9 cellular contexts compared by ENCODE assay signal in the genomic region with DNA sequence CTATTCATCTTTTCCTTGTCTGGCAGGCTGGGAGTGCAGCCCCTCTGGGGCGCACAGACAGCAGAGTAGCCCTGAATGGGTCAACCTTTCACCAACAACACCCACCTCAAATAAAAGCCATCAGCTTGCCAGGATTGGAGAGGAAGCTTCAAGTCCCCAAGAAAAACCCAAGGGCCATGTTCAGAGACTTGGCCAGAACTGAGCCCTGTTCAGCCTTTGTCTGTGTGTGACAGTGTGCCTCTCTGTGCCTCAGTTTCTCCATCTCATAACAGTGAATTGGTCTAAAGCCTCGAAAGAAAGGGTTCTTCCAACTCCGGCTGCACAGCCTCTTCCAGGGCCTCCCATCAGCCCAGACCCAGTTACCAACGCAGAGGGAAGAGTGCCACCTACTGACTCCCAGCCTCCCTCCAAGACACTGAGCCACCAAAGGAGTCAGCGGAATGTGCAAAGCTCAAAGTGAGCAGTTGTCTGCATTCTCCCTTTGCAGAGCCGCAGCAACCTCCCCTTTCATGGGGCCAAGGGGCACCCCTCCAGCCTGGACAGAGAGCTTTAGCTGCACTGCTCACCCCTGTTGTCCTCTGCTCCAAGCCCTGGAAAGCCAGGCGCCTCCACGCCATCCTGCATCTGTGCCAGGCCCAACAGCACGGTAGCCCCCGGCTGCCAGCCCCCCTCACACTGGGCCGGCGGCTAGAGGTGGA.
DNase-seq lines count a peak whose midpoint lies in the region; ATAC-seq and TF ChIP-seq lines count a peak whose summit lies in the region.
"Had no signal": no experiment of that assay in that cellular context is flagged by ENCODE, and none has a peak within 500 bp of the region (broad histone marks: within the 10 kb centered on the region; RNA-seq: fewer than 3 reads in every experiment).

No MANE protein-coding gene starts in this region.

- H3K9me3 ChIP-seq in body of pancreas (no peaks in the 10 kb centered on the region), testis (no peaks in the 10 kb centered on the region)
- no peaks in the 10 kb centered on the region for H3K9me3 ChIP-seq in CD4-positive, alpha-beta memory T cell (ENCODE audit: control insufficient read depth in 1 of 2, low read length in 2 of 2)

- no peak overlapping the region for H3K27ac Mint-ChIP-seq in activated CD8-positive, alpha-beta memory T cell treated with anti-CD3 and anti-CD28 coated beads, Interleukin-2, amount 10 ng/mL, durations not matched to agents 7 days and 5 days
- no peak overlapping the region for H3K27ac Mint-ChIP-seq in CD4-positive, alpha-beta memory T cell
- H3K27ac Mint-ChIP-seq: activated naive CD8-positive, alpha-beta T cell had no signal

- H3K27me3 ChIP-seq in body of pancreas = no peaks in the 10 kb centered on the region
- H3K27me3 ChIP-seq in testis = no peaks in the 10 kb centered on the region
- H3K27me3 ChIP-seq in CD4-positive, alpha-beta memory T cell (ENCODE audit: insufficient read depth, low read length) = no peaks in the 10 kb centered on the region

- peaks cover 25% of the 10 kb centered on the region for H3K27me3 Mint-ChIP-seq in activated CD8-positive, alpha-beta memory T cell treated with anti-CD3 and anti-CD28 coated beads, Interleukin-2, amount 10 ng/mL, durations not matched to agents 7 days and 5 days
- H3K27me3 Mint-ChIP-seq in CD4-positive, alpha-beta memory T cell = peaks cover 2 to 11% of the 10 kb centered on the region in 2 donors
- H3K27me3 Mint-ChIP-seq: activated naive CD8-positive, alpha-beta T cell had no signal

- H3K36me3 Mint-ChIP-seq in activated CD8-positive, alpha-beta memory T cell treated with anti-CD3 and anti-CD28 coated beads, Interleukin-2, amount 10 ng/mL, durations not matched to agents 7 days and 5 days = no peaks in the 10 kb centered on the region
- no peaks in the 10 kb centered on the region for H3K36me3 Mint-ChIP-seq in CD4-positive, alpha-beta memory T cell
- H3K36me3 Mint-ChIP-seq: activated naive CD8-positive, alpha-beta T cell had no signal

- H3K36me3 ChIP-seq in body of pancreas (replicated peaks in 1 of 2; ENCODE audit: insufficient read depth in 1 of 2, low read depth in 2 of 2) (no peaks in the 10 kb centered on the region), testis (ENCODE audit: low read depth, missing control alignments) (no peaks in the 10 kb centered on the region)
- H3K36me3 ChIP-seq in CD4-positive, alpha-beta memory T cell (ENCODE audit: insufficient read depth, low read length) = no peaks in the 10 kb centered on the region

- POLR2A ChIA-PET in CD4-positive, alpha-beta memory T cell (lab: Charles Lee; ENCODE audit: partially characterized antibody) = no interaction called here

- intact Hi-C loops in body of pancreas (cut with DNase I) = no loop called here
- intact Hi-C loops in testis (cut with DNase I; ENCODE audit: low total_unique reads) = no loop called here
- intact Hi-C loops in CD4-positive, alpha-beta memory T cell (cut with micrococcal nuclease) = no loop called here

- no peaks in the 10 kb centered on the region for H3K9me3 Mint-ChIP-seq in activated CD8-positive, alpha-beta memory T cell treated with anti-CD3 and anti-CD28 coated beads, Interleukin-2, amount 10 ng/mL, durations not matched to agents 7 days and 5 days (ENCODE audit: low read depth)
- H3K9me3 Mint-ChIP-seq in CD4-positive, alpha-beta memory T cell = no peaks in the 10 kb centered on the region

- H3K4me3 ChIP-seq in body of pancreas = no peak overlapping the region
- H3K4me3 ChIP-seq in testis = no peak overlapping the region
- no peak overlapping the region for H3K4me3 ChIP-seq in CD4-positive, alpha-beta memory T cell (ENCODE audit: low read length in 2 of 2)

- H3K4me1 Mint-ChIP-seq in activated CD8-positive, alpha-beta memory T cell treated with anti-CD3 and anti-CD28 coated beads, Interleukin-2, amount 10 ng/mL, durations not matched to agents 7 days and 5 days = no peaks in the 10 kb centered on the region
- no peaks in the 10 kb centered on the region for H3K4me1 Mint-ChIP-seq in CD4-positive, alpha-beta memory T cell

- CTCF ChIA-PET in activated CD8-positive, alpha-beta memory T cell treated with anti-CD3 and anti-CD28 coated beads, Interleukin-2, amount 10 ng/mL, durations not matched to agents 7 days and 5 days (lab: Charles Lee) = interaction anchor here (0.6 to 2.7 kb wide), 6 partner anchors 17 to 730 kb away, joined by 3 to 18 read pairs (median 8); no protein-coding TSS in a partner anchor
- CTCF ChIA-PET in CD4-positive, alpha-beta memory T cell (lab: Charles Lee; ENCODE audit: partially characterized antibody) = interaction anchor here (2.1 kb wide), 1 partner anchor 17 kb away, joined by 7 read pairs; no protein-coding TSS in a partner anchor

- no peak overlapping the region for H3K4me3 Mint-ChIP-seq in activated CD8-positive, alpha-beta memory T cell treated with anti-CD3 and anti-CD28 coated beads, Interleukin-2, amount 10 ng/mL, durations not matched to agents 7 days and 5 days
- no peak overlapping the region for H3K4me3 Mint-ChIP-seq in CD4-positive, alpha-beta memory T cell
- H3K4me3 Mint-ChIP-seq: activated naive CD8-positive, alpha-beta T cell had no signal

- TF ChIP-seq CTCF in body of pancreas (IDR thresholded peaks at IDR 0.05) (peak in 5 of 7 experiments; percentile 18 to 51 (median 30)), testis (IDR thresholded peaks at IDR 0.05) (peak in 2 of 3 experiments; percentile 33 to 38)

- TF ChIP-seq POLR2A in body of pancreas (IDR thresholded peaks at IDR 0.05) (no peak), testis (IDR thresholded peaks at IDR 0.05) (no peak)

- H3K4me1 ChIP-seq in body of pancreas (no peaks in the 10 kb centered on the region), testis (no peaks in the 10 kb centered on the region)
- H3K4me1 ChIP-seq in CD4-positive, alpha-beta memory T cell (ENCODE audit: insufficient read depth, low read length) = no peaks in the 10 kb centered on the region

- 31 to 35% methylated on average over 6 to 12 of the region's 12 CpGs for WGBS in body of pancreas, 2 donors
- 69 to 75% methylated on average over 12 of the region's 12 CpGs for WGBS in testis, 2 donors

- ATAC-seq in activated CD8-positive, alpha-beta memory T cell treated with anti-CD3 and anti-CD28 coated beads, Interleukin-2, amount 10 ng/mL, durations not matched to agents 7 days and 5 days = peak; percentile 36
- no peak for ATAC-seq in body of pancreas

- DNase-seq in activated CD8-positive, alpha-beta memory T cell treated with anti-CD3 and anti-CD28 coated beads, Interleukin-2, amount 10 ng/mL, durations not matched to agents 7 days and 5 days = peak; percentile 46
- no peak for DNase-seq in activated CD8-positive, alpha-beta memory T cell treated with anti-CD3 and anti-CD28 coated beads, Interleukin-2, amount 50 U/mL, for 48 hours
- DNase-seq in NCI-H1694 treated with DMSO at 0.1 percent for 48 hours (lab: John Stamatoyannopoulos, UW) = peak; percentile 58
- DNase-seq in body of pancreas = peak; percentile 26 to 42 (median 30)
- peak; percentile 72 for DNase-seq in inferior parietal cortex (ENCODE audit: extremely low spot score)
- peak; percentile 77 for DNase-seq in testis
- DNase-seq in mesenteric fat pad (ENCODE audit: low spot score) = no peak
- DNase-seq in CD4-positive, alpha-beta memory T cell = no peak

- no peak overlapping the region for H3K27ac ChIP-seq in body of pancreas
- no peak overlapping the region for H3K27ac ChIP-seq in testis
- H3K27ac ChIP-seq in CD4-positive, alpha-beta memory T cell (ENCODE audit: low read depth, low read length) = no peak overlapping the region

Comparison
In these comparisons a context has a peak if more than half of its experiments do, and no peak if none do; other contexts are left out.
1. DNase-seq: peak in activated CD8-positive, alpha-beta memory T cell treated with anti-CD3 and anti-CD28 coated beads, Interleukin-2, amount 10 ng/mL, durations not matched to agents 7 days and 5 days (single experiment), NCI-H1694 treated with DMSO at 0.1 percent for 48 hours (single experiment), body of pancreas (4 of 4), inferior parietal cortex (single experiment) and testis (single experiment); none in activated CD8-positive, alpha-beta memory T cell treated with anti-CD3 and anti-CD28 coated beads, Interleukin-2, amount 50 U/mL, for 48 hours (single experiment), mesenteric fat pad (single experiment) and CD4-positive, alpha-beta memory T cell (0 of 5).